9 cellular contexts compared by ENCODE assay signal in the genomic region with DNA sequence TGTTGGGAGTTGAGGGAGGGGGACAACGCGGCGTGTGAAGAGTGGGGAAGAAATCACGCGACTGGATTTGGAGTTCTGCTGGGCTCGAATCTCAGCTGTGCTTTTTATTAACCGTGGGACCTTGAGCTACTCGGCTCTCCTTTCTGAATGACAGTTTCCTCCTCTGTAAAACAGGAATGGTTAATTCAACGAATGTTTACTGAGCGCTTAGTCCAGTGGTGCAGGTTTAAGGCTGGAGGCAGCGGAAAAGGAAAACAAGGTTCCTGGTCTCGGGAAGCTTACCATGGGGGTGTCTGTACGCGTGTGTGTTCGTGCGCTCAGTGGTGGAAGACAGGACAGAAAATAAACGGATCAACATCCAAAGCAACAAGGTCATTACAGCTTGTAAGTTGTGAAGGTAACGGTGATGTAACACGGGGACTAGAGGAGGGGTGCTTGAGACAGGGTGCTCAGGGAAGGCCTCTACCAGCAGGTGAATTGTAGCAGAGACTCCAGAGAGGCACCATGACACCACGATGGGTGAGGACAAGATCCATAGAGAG. TPM values are rescaled to one million over a fixed set of nuclear protein-coding genes. Genes with fewer than 3 reads are reported as not detected.
A peak's percentile ranks its signal among the peaks of the same experiment; 100 is the strongest.
DNase-seq lines count a peak whose midpoint lies in the region; TF ChIP-seq lines count a peak whose summit lies in the region.
"Had no signal": no experiment of that assay in that cellular context is flagged by ENCODE, and none has a peak within 500 bp of the region (broad histone marks: within the 10 kb centered on the region; RNA-seq: fewer than 3 reads in every experiment).

No MANE protein-coding gene starts in this region.

- H4K20me1 ChIP-seq in OCI-LY3 (ENCODE audit: insufficient read depth, low read length): no peaks in the 10 kb centered on the region

- peak overlapping the region; percentile 69 for H3K4me3 ChIP-seq in OCI-LY3 (ENCODE audit: low read length)
- peak overlapping the region; percentile 50 for H3K4me3 ChIP-seq in epithelial cell of proximal tubule (ENCODE audit: low read depth, low read length)
- peak overlapping the region; percentile 39 for H3K4me3 ChIP-seq in retinal pigment epithelial cell (ENCODE audit: low read length)

- H3K9ac ChIP-seq in ES-I3 (ENCODE audit: low read depth, low read length): peak overlapping the region; percentile 68; the same call in 1 of the 2 replicates
- H3K9ac ChIP-seq in OCI-LY3 (ENCODE audit: low read length): 0 out of 2 replicates have a peak overlapping the region, but pooled peaks have one; percentile 16

- H3K4me2 ChIP-seq in OCI-LY3 (ENCODE audit: low read length): peak overlapping the region; percentile 66

- no peak overlapping the region for H3K27ac ChIP-seq in OCI-LY3 (ENCODE audit: low read length)

- no peak for DNase-seq in epithelial cell of proximal tubule (ENCODE audit: low read depth)
- no peak for DNase-seq in retinal pigment epithelial cell (ENCODE audit: low read depth)
- no peak for DNase-seq in RPMI8226
- no peak for DNase-seq in LoVo (ENCODE audit: low spot score)
- DNase-seq in GOT3 (lab: John Stamatoyannopoulos, UW): no peak
- no peak for DNase-seq in stimulated activated CD4-positive, alpha-beta T cell treated with anti-CD3 and anti-CD28 coated beads, Interleukin-4, amount 100 ng/mL, for 4 hours
- DNase-seq: activated CD4-positive, alpha-beta T cell treated with anti-CD3 and anti-CD28 coated beads, Interleukin-2, amount 50 U/mL, for 4 hours had no signal

- no peaks in the 10 kb centered on the region for H3K9me3 ChIP-seq in ES-I3 (ENCODE audit: control insufficient read depth, insufficient read depth, low read length)
- no peaks in the 10 kb centered on the region for H3K9me3 ChIP-seq in OCI-LY3 (ENCODE audit: insufficient read depth, low read length)

- H3K4me1 ChIP-seq in ES-I3 (ENCODE audit: insufficient read depth, low read length): peaks cover 29% of the 10 kb centered on the region
- H3K4me1 ChIP-seq in OCI-LY3 (ENCODE audit: low read length): peaks cover 13% of the 10 kb centered on the region

- 0 out of 2 replicates have a peak overlapping the region, but pooled peaks have one; percentile 8 for H2AFZ ChIP-seq in OCI-LY3 (ENCODE audit: low read depth, low read length)

- TF ChIP-seq CTCF in OCI-LY3 (IDR thresholded peaks at IDR 0.05; ENCODE audit: low read depth, low read length) (no peak), epithelial cell of proximal tubule (conservative IDR thresholded peaks at IDR 0.05; ENCODE audit: low read depth, low read length) (no peak), retinal pigment epithelial cell (conservative IDR thresholded peaks at IDR 0.05; ENCODE audit: low read depth, low read length) (no peak)

- H3K27me3 ChIP-seq in OCI-LY3 (ENCODE audit: low read depth, low read length): peaks cover 50% of the 10 kb centered on the region

- H3K36me3 ChIP-seq in ES-I3 (ENCODE audit: insufficient read depth, low read length): no peaks in the 10 kb centered on the region
- no peaks in the 10 kb centered on the region for H3K36me3 ChIP-seq in OCI-LY3 (replicated peaks; ENCODE audit: low read depth, low read length)

- H3K79me2 ChIP-seq in OCI-LY3 (ENCODE audit: low read length): no peaks in the 10 kb centered on the region

RNA-seq across cellular contexts. Expression of a gene that starts 0.3 kb away (rescaled TPM):
- not detected in 2 replicates for total RNA-seq in epithelial cell of proximal tubule

RNA-seq across cellular contexts. Expression of a gene that starts 0.4 kb away (rescaled TPM):
- 0.17 TPM in 1 of 2 replicates, not detected in the other for total RNA-seq in epithelial cell of proximal tubule

RNA-seq across cellular contexts. Expression of a gene that starts 16.5 kb away (rescaled TPM):
- total RNA-seq in epithelial cell of proximal tubule: 29.1 and 40.2 TPM in 2 replicates

RNA-seq across cellular contexts. Expression of a gene that starts 20.8 kb away (rescaled TPM):
- 34.0 and 40.2 TPM in 2 replicates for total RNA-seq in epithelial cell of proximal tubule
